In the genomic region with DNA sequence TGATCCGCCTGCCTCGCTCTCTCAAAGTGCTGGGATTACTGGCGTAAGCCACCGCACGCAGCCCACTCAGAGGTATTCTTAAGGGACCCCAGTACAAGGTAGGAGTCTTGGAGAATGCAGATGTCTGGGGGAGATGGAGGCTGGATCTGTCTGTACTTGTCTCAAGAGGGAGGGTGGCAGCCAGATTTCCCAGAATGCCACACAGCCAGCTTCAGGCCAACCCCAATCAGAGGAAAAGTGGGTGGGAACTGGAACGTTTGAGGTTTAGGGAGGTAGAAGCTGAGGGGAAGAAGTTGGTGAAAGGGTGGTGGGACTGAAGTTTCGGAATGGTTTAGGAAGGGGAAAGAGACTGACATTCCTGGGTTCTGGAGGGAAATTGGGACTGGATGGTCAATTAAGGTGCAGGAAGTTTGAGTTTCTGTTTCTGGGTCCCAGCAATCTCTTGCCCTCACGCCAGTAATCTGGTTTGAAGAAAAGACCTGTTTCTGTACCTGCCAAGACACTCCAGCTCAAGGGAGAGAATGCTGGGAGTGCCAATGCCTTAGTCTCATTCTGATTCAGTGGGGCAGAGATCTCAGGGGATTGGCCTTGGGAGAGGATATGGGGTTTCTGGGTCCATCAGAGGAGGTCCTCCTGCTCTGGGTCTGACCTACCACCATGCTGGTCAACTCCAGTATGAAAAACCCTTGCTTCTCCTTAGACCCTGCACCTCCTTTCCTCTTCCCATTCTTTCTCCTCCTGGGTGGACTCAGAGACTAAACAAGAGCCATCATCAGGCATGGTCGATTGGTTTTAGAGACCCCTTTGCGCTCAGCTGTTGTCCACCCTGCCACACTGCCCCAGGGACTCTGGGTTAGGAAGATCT, we compare ENCODE assay signal across 19 cellular contexts. TPM values are rescaled to one million over a fixed set of nuclear protein-coding genes. Genes with fewer than 3 reads are reported as not detected.
DNase-seq lines count a peak whose midpoint lies in the region; ATAC-seq and TF ChIP-seq lines count a peak whose summit lies in the region.
"Had no signal": no experiment of that assay in that cellular context is flagged by ENCODE, and none has a peak within 500 bp of the region (broad histone marks: within the 10 kb centered on the region; RNA-seq: fewer than 3 reads in every experiment).

No MANE protein-coding gene starts in this region.

- H3K9me3 ChIP-seq in H9 (ENCODE audit: control insufficient read depth, low read depth, low read length): no peaks in the 10 kb centered on the region
- no peaks in the 10 kb centered on the region for H3K9me3 ChIP-seq in neutrophil
- H3K9me3 ChIP-seq: thyroid gland had no signal

- H3K27me3 ChIP-seq in H9 (ENCODE audit: insufficient read depth, low read length) (no peaks in the 10 kb centered on the region), neutrophil (peaks cover 13% of the 10 kb centered on the region)
- H3K27me3 ChIP-seq: thyroid gland had no signal

- no peak overlapping the region for H4K8ac ChIP-seq in H9 (replicated peaks; ENCODE audit: insufficient read length, low read depth, low read length)

- peak overlapping the region in 1 of 2 experiments; percentile 41; a peak in 2 of 5 replicates for H3K4me3 Mint-ChIP-seq in H9
- peak overlapping the region in 2 of 3 donors; percentile 24 to 79 for H3K4me3 Mint-ChIP-seq in T-cell

- POLR2A ChIA-PET in T-cell (lab: Charles Lee): no interaction called here

- no peaks in the 10 kb centered on the region for H3K79me1 ChIP-seq in H9 (ENCODE audit: insufficient read depth, low read depth, low read length, poor library complexity, severe bottlenecking)

- H2AFZ ChIP-seq in H9 (ENCODE audit: low read length): no peak overlapping the region

- H3K4me1 Mint-ChIP-seq in H9 (peaks cover 47 to 56% of the 10 kb centered on the region in 2 experiments), T-cell (peaks cover 18 to 37% (median 23%) of the 10 kb centered on the region in 3 donors)

- no peak overlapping the region for H4K5ac ChIP-seq in H9 (ENCODE audit: insufficient read length, low read depth, low read length)

- no peak overlapping the region for H3K56ac ChIP-seq in H9 (ENCODE audit: insufficient read length, low read depth, low read length)

- H3K27me3 Mint-ChIP-seq in H9 (ENCODE audit: low read depth) (peaks cover 19% of the 10 kb centered on the region), T-cell (no peaks in the 10 kb centered on the region)

- no peaks in the 10 kb centered on the region for H4K20me1 ChIP-seq in H9 (ENCODE audit: control insufficient read depth, insufficient read depth, insufficient read length)

- CTCF ChIA-PET in T-cell (lab: Charles Lee): interaction anchor here (0.5 to 1.3 kb wide), 9 partner anchors 11 to 1709 kb away, joined by 3 to 5 read pairs (median 3); no protein-coding TSS in a partner anchor

- no peak overlapping the region for H2AK5ac ChIP-seq in H9 (ENCODE audit: insufficient read length, low read length)

- H3K9me3 Mint-ChIP-seq in H9 (no peaks in the 10 kb centered on the region), T-cell (no peaks in the 10 kb centered on the region)

- H2BK5ac ChIP-seq in H9 (ENCODE audit: insufficient read length, low read length): no peak overlapping the region

- peaks cover 18% of the 10 kb centered on the region for H3K23me2 ChIP-seq in H9 (ENCODE audit: insufficient read length, low read depth, low read length, poor library complexity, severe bottlenecking)

- H3K27ac Mint-ChIP-seq in H9: no peak overlapping the region; a peak in 1 of 7 replicates
- no peak overlapping the region for H3K27ac Mint-ChIP-seq in T-cell

- 100% methylated on average over 1 of the region's 10 CpGs for WGBS in H9 (ENCODE audit: extremely low coverage, insufficient read length, low lambda C conversion rate)

- no peak overlapping the region for H2BK12ac ChIP-seq in H9 (ENCODE audit: insufficient read length, low read depth, low read length)

- H3K27ac ChIP-seq in H9 (ENCODE audit: insufficient read length, low read depth, low read length): no peak overlapping the region
- H3K27ac ChIP-seq in epithelial cell of prostate: peak overlapping the region; percentile 73
- peak overlapping the region; percentile 65 for H3K27ac ChIP-seq in neutrophil
- H3K27ac ChIP-seq: thyroid gland had no signal

- no peak overlapping the region for H4K91ac ChIP-seq in H9 (ENCODE audit: insufficient read length, low read depth, low read length)

- H2BK20ac ChIP-seq in H9 (ENCODE audit: low read depth, low read length, poor library complexity, severe bottlenecking): no peak overlapping the region

- no peak overlapping the region for H2BK15ac ChIP-seq in H9 (ENCODE audit: low read depth, low read length)

- no peak overlapping the region for H3K4ac ChIP-seq in H9 (ENCODE audit: low read depth, low read length)

- peaks cover 47% of the 10 kb centered on the region for H3K36me3 ChIP-seq in neutrophil

- no peak overlapping the region for H3T11ph ChIP-seq in H9 (ENCODE audit: low read length)

- H2BK120ac ChIP-seq in H9 (ENCODE audit: low read depth, low read length, poor library complexity, severe bottlenecking): no peak overlapping the region

- no peak overlapping the region for H3K4me2 ChIP-seq in H9 (ENCODE audit: insufficient read depth, insufficient read length, low read length)

- no peak overlapping the region for H3K23ac ChIP-seq in H9 (ENCODE audit: insufficient read length, low read depth, low read length)

- H3K14ac ChIP-seq in H9 (ENCODE audit: insufficient read depth, low read length): no peak overlapping the region

- ATAC-seq in T-cell (replicated peaks in 1 of 4) (no peak), HG03108 (IDR thresholded peaks at IDR 0.05; ENCODE audit: unreplicated experiment) (no peak)
- ATAC-seq: GM12878 had no signal

- TF ChIP-seq CTCF in H9 (conservative IDR thresholded peaks at IDR 0.05) (no peak), neutrophil (IDR thresholded peaks at IDR 0.05) (no peak)

- H3K4me1 ChIP-seq in H9 (ENCODE audit: insufficient read depth, low read length) (peaks cover 13% of the 10 kb centered on the region), neutrophil (ENCODE audit: control insufficient read depth in 1 of 2, insufficient read depth in 1 of 2, low read depth in 1 of 2, low read length in 1 of 2) (peaks cover 31 to 36% of the 10 kb centered on the region in 2 experiments)

- peaks cover 3 to 15% (median 6%) of the 10 kb centered on the region in 3 experiments; a peak in 4 of 7 replicates for H3K36me3 Mint-ChIP-seq in H9 (ENCODE audit: insufficient read depth in 1 of 3, low read depth in 3 of 3)
- peaks cover 39% of the 10 kb centered on the region for H3K36me3 Mint-ChIP-seq in T-cell

- DNase-seq in H9 (peak; percentile 27), T-cell (no peak), epithelial cell of prostate (ENCODE audit: low read depth, low spot score) (no peak), NCI-H2081 (lab: John Stamatoyannopoulos, UW) (no peak), amniotic stem cell (lab: John Stamatoyannopoulos, UW) (no peak), putamen (ENCODE audit: low spot score) (no peak)
- DNase-seq: activated CD8-positive, alpha-beta memory T cell treated with anti-CD3 and anti-CD28 coated beads for 24 hours; activated naive CD4-positive, alpha-beta T cell; C1 segment of cervical spinal cord; EL; islet precursor cell; right cardiac atrium; stimulated activated CD8-positive, alpha-beta memory T cell treated with anti-CD3 and anti-CD28 coated beads, Interleukin-4, amount 100 ng/mL, for 48 hours had no signal

- H3K4me3 ChIP-seq in neutrophil (ENCODE audit: low read depth in 1 of 2, low read length in 1 of 2): no peak overlapping the region
- H3K4me3 ChIP-seq: GM12878, thyroid gland had no signal

- no peaks in the 10 kb centered on the region; the same call in 1 of the 2 replicates for H3K79me2 ChIP-seq in H9 (ENCODE audit: insufficient read depth, low read length)

- H3K9ac ChIP-seq in H9 (ENCODE audit: extremely low read depth, insufficient read length, low read length): no peak overlapping the region

- no peak overlapping the region for H3K18ac ChIP-seq in H9 (ENCODE audit: insufficient read length, low read depth, low read length)

RNA-seq across cellular contexts. Expression of a gene that starts 8.2 kb away (rescaled TPM):
- total RNA-seq in H9 (2021) (5.7 and 6.2 TPM in 2 replicates), T-cell (1 to 10 TPM in 4 of 5 donors, under 1 TPM in 1; 0.90 to 2.7 (median 1.2) TPM)

RNA-seq across cellular contexts. Expression of a gene that starts 26.3 kb away (rescaled TPM):
- total RNA-seq in H9 (2021) (12.2 and 16.2 TPM in 2 replicates), T-cell (100 to 1,000 TPM in 3 of 5 donors, 10 to 100 TPM in 2; 58.6 to 183 (median 169) TPM)

RNA-seq across cellular contexts. Expression of a gene that starts 28.4 kb away (rescaled TPM):
- total RNA-seq in H9 (2021) (not detected in 2 replicates), T-cell (not detected)
- total RNA-seq: M059J, SK-MEL-5 had no signal
